ENCODE assay signal across 22 cellular contexts in the genomic region with DNA sequence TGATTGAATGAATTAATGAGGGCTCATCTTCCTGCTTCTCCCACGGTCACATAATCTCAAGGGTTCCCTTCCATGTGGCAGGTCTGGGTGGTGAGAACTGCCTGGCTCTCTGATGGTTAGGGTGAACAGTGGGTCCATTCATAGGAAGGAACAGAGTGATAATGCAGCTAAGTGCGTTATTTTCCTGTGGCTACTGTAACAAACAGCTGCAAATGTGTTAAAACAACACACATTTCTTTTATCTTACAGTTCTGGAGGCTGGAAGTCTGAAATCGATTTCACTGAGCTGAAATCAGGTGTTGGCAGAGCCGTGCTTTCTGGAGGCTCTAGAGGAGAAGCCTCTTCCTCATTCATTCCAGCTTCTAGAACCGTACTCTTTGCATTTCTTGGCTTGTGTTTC.
"Had no signal": no experiment of that assay in that cellular context is flagged by ENCODE, and none has a peak within 500 bp of the region (broad histone marks: within the 10 kb centered on the region; RNA-seq: fewer than 3 reads in every experiment).

No MANE protein-coding gene starts in this region.

- H3K27me3 Mint-ChIP-seq: activated naive CD4-positive, alpha-beta T cell treated with anti-CD3 and anti-CD28 coated beads, Interleukin-2, amount 50 U/mL, for 24 hours had no signal

- H3K4me1 Mint-ChIP-seq: activated CD4-positive, alpha-beta T cell treated with anti-CD3 and anti-CD28 coated beads, Interleukin-2, amount 10 ng/mL, durations not matched to agents 7 days and 5 days; activated naive CD4-positive, alpha-beta T cell treated with anti-CD3 and anti-CD28 coated beads, Interleukin-2, amount 50 U/mL, for 24 hours; endodermal cell had no signal

- H3K36me3 Mint-ChIP-seq: naive B cell had no signal

- H3K4me3 Mint-ChIP-seq: activated CD4-positive, alpha-beta T cell treated with anti-CD3 and anti-CD28 coated beads, Interleukin-2, amount 10 ng/mL, durations not matched to agents 7 days and 5 days; activated CD8-positive, alpha-beta T cell treated with anti-CD3 and anti-CD28 coated beads, Interleukin-2, amount 10 ng/mL, durations not matched to agents 7 days and 5 days; activated naive CD4-positive, alpha-beta T cell treated with anti-CD3 and anti-CD28 coated beads, Interleukin-2, amount 50 U/mL, for 24 hours; activated T-helper 1 cell treated with anti-CD3 and anti-CD28 coated beads, Interleukin-12 subunit alpha, Interleukin-12 subunit beta, Interleukin-2, Interleukin-4 antibody, amounts not matched to agents 30 ng/mL and 10 ng/mL and 1 ng/mL, durations not matched to agents 14 hours and 24 hours and 36 hours; endodermal cell; naive B cell; neural progenitor cell; stimulated activated naive CD8-positive, alpha-beta T cell treated with anti-CD3 and anti-CD28 coated beads, Interleukin-15, Interleukin-2, amounts not matched to agents 100 ng/mL and 50 ng/mL, for 24 hours; T-helper 17 cell had no signal

- H3K9me3 Mint-ChIP-seq: activated CD4-positive, alpha-beta T cell treated with anti-CD3 and anti-CD28 coated beads, Interleukin-2, amount 10 ng/mL, durations not matched to agents 7 days and 5 days; activated naive CD4-positive, alpha-beta T cell treated with anti-CD3 and anti-CD28 coated beads, Interleukin-2, amount 50 U/mL, for 24 hours; endodermal cell; naive B cell; neural progenitor cell; stimulated activated naive CD8-positive, alpha-beta T cell treated with anti-CD3 and anti-CD28 coated beads, Interleukin-15, Interleukin-2, amounts not matched to agents 100 ng/mL and 50 ng/mL, for 24 hours had no signal

- H3K27ac Mint-ChIP-seq: activated CD4-positive, alpha-beta T cell treated with anti-CD3 and anti-CD28 coated beads, Interleukin-2, amount 10 ng/mL, durations not matched to agents 7 days and 5 days; activated CD8-positive, alpha-beta T cell treated with anti-CD3 and anti-CD28 coated beads, Interleukin-2, amount 10 ng/mL, durations not matched to agents 7 days and 5 days; activated naive CD4-positive, alpha-beta T cell treated with anti-CD3 and anti-CD28 coated beads, Interleukin-2, amount 50 U/mL, for 24 hours; activated T-helper 1 cell treated with anti-CD3 and anti-CD28 coated beads, Interleukin-12 subunit alpha, Interleukin-12 subunit beta, Interleukin-2, Interleukin-4 antibody, amounts not matched to agents 30 ng/mL and 10 ng/mL and 1 ng/mL, durations not matched to agents 14 hours and 24 hours and 36 hours; endodermal cell; neural progenitor cell; stimulated activated naive CD8-positive, alpha-beta T cell treated with anti-CD3 and anti-CD28 coated beads, Interleukin-15, Interleukin-2, amounts not matched to agents 100 ng/mL and 50 ng/mL, for 24 hours; T-helper 17 cell had no signal

- DNase-seq: activated CD4-positive, alpha-beta T cell treated with anti-CD3 and anti-CD28 coated beads, Interleukin-2, amount 10 ng/mL, durations not matched to agents 7 days and 5 days; activated CD8-positive, alpha-beta T cell treated with anti-CD3 and anti-CD28 coated beads, Interleukin-2, amount 10 ng/mL, durations not matched to agents 7 days and 5 days; activated gamma-delta T cell treated with Interleukin-2 at 50 U/mL for 16 hours; endodermal cell; kidney; lower lobe of right lung; naive B cell; stimulated activated CD4-positive, alpha-beta T cell treated with anti-CD3 and anti-CD28 coated beads, Interleukin-12 subunit alpha, Interleukin-12 subunit beta, amount 100 ng/mL, for 4 hours; stimulated activated CD4-positive, alpha-beta T cell treated with anti-CD3 and anti-CD28 coated beads, Interleukin-4, amount 100 ng/mL, for 4 hours; SW 1271; T-helper 17 cell; trophoblast cell had no signal

- H3K4me3 ChIP-seq: breast epithelium, coronary artery, lower lobe of right lung, neural progenitor cell, suprapubic skin had no signal

- H3K27ac ChIP-seq: breast epithelium, coronary artery, epithelial cell of prostate, lower lobe of right lung, neural progenitor cell, suprapubic skin had no signal

- ATAC-seq: activated CD4-positive, CD25-positive, alpha-beta regulatory T cell treated with anti-CD3 and anti-CD28 coated beads, Interleukin-2, amount 50 U/mL, for 24 hours; activated CD8-positive, alpha-beta T cell treated with anti-CD3 and anti-CD28 coated beads, Interleukin-2, amount 10 ng/mL, durations not matched to agents 7 days and 5 days; left lobe of liver; lower lobe of right lung; T-helper 17 cell had no signal

- H3K27me3 ChIP-seq: breast epithelium, neural progenitor cell, suprapubic skin had no signal
